8 cellular contexts compared by ENCODE assay signal in the genomic region with DNA sequence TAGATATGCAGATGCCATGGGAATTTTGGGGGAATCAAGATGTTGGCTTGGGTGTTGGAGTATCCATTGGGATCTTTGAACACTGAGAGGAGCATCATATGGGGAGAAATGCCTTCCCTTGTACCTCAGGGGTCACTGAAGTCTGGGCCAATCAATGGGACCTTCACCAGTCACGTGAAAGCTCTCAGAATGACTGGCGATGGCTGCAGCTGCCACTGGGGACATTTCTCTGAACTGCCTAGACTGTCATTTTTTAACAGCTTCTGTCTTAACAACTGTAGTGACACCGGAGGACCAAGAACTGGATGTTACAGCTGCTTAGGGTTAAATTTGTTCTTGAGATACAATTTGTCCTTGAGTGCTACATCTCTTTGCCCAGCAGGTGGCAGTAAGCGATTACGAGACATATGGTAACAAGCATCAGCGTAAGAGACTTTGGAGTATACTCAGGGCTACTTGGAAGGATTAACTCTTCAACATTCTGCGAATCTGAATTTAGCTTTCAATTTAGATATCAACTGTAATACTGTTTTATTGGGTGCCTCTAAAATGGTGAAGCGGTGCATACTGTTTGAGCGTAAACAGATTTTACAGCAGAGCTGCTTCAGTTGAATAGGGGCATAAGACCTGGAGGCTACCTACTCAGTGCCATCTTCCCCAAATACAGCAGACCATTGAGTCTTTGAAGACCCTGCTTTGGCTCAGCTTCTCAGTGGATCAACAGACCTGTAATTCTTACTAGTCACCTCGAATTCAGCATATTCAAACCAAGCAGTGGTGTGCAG. TPM values are rescaled to one million over a fixed set of nuclear protein-coding genes. Genes with fewer than 3 reads are reported as not detected.
DNase-seq lines count a peak whose midpoint lies in the region; FAIRE-seq and TF ChIP-seq lines count a peak whose summit lies in the region.

No MANE protein-coding gene starts in this region.

- no peak overlapping the region for H2AFZ ChIP-seq in keratinocyte (ENCODE audit: control insufficient read depth, low read length)

- H3K27me3 ChIP-seq in bronchial epithelial cell (ENCODE audit: control insufficient read depth, insufficient read depth, low read length) (no peaks in the 10 kb centered on the region), keratinocyte (ENCODE audit: control insufficient read depth, extremely low read depth, insufficient read depth, low read length) (peaks cover 3% of the 10 kb centered on the region)

- CTCF ChIA-PET in HEK293 (lab: Yijun Ruan, JAX), result interaction anchor here (0.6 to 9.9 kb wide), 93 partner anchors 9 to 1977 kb away, joined by 3 to 188 read pairs (median 4); partner anchors contain the start of gene MED23

- H3K4me3 ChIP-seq in HEK293 (ENCODE audit: low read depth, low read length) (no peak overlapping the region), bronchial epithelial cell (ENCODE audit: low read depth, low read length) (no peak overlapping the region), keratinocyte (ENCODE audit: control insufficient read depth in 2 of 3, extremely low read depth in 1 of 3, insufficient read depth in 2 of 3, low read depth in 1 of 3, low read length in 3 of 3) (no peak overlapping the region)

- H3K79me2 ChIP-seq in keratinocyte (ENCODE audit: control insufficient read depth, insufficient read depth, low read length), result no peaks in the 10 kb centered on the region

- H3K36me3 ChIP-seq in HEK293 (ENCODE audit: control insufficient read depth in 2 of 2, insufficient read depth in 1 of 2, low read length in 2 of 2) (no peaks in the 10 kb centered on the region), bronchial epithelial cell (ENCODE audit: control insufficient read depth, insufficient read depth, low read length) (no peaks in the 10 kb centered on the region), keratinocyte (ENCODE audit: control insufficient read depth in 2 of 2, extremely low read depth in 1 of 2, insufficient read depth in 2 of 2, low read length in 2 of 2) (no peaks in the 10 kb centered on the region)

- H4K20me1 ChIP-seq in keratinocyte (ENCODE audit: control insufficient read depth, extremely low read depth, insufficient read depth, low read length), result no peaks in the 10 kb centered on the region

- H3K4me2 ChIP-seq in keratinocyte (ENCODE audit: control insufficient read depth, extremely low read depth, insufficient read depth, low read depth, low read length), result no peak overlapping the region

- DNase-seq in SIG-M5 treated with dmso at 0.1 percent for 504 hours (lab: John Stamatoyannopoulos, UW; ENCODE audit: unreplicated experiment) (peak; percentile 58), SIG-M5 (lab: John Stamatoyannopoulos, UW) (no peak), NAMALWA (ENCODE audit: low spot score) (peak; percentile 90), T1000 (lab: John Stamatoyannopoulos, UW) (peak; percentile 3), bronchial epithelial cell (ENCODE audit: low read depth) (peak; percentile 75), keratinocyte (ENCODE audit: low read depth, low spot score) (peak; percentile 55)
- peak; percentile 58 to 60 for DNase-seq in stimulated activated CD4-positive, alpha-beta T cell treated with anti-CD3 and anti-CD28 coated beads, Interleukin-2, amount 100 ng/mL, for 24 hours

- H3K4me1 ChIP-seq in HEK293 (ENCODE audit: control insufficient read depth, insufficient read depth, low read length) (no peaks in the 10 kb centered on the region), keratinocyte (ENCODE audit: control insufficient read depth, extremely low read depth, insufficient read depth, low read length) (peaks cover 3% of the 10 kb centered on the region)

- TF ChIP-seq CTCF in HEK293 (tag by site-specific recombination; IDR thresholded peaks at IDR 0.05), result peak; percentile 72
- peak; percentile 69 for TF ChIP-seq CTCF in bronchial epithelial cell (IDR thresholded peaks at IDR 0.05; ENCODE audit: insufficient read depth, low read length, severe bottlenecking)
- TF ChIP-seq CTCF in keratinocyte (optimal IDR thresholded peaks at IDR 0.05 in 1 of 3, IDR thresholded peaks at IDR 0.05 in 1 of 3, conservative IDR thresholded peaks at IDR 0.05 in 1 of 3; ENCODE audit: extremely low read depth in 1 of 3, insufficient read depth in 2 of 3, low read length in 3 of 3), result peak; percentile 66 to 90 (median 66)

- H3K27ac ChIP-seq in HEK293 (ENCODE audit: extremely low read depth, low read depth, low read length) (no peak overlapping the region), keratinocyte (ENCODE audit: control insufficient read depth, insufficient read depth, low read length) (no peak overlapping the region)

- no peaks in the 10 kb centered on the region for H3K9me3 ChIP-seq in HEK293 (ENCODE audit: control insufficient read depth, insufficient read depth, low read depth, low read length)
- H3K9me3 ChIP-seq in keratinocyte (ENCODE audit: control insufficient read depth, low read depth, low read length), result no peaks in the 10 kb centered on the region

- H3K9me1 ChIP-seq in keratinocyte (ENCODE audit: control insufficient read depth, extremely low read depth, insufficient read depth, low read length), result no peaks in the 10 kb centered on the region

- POLR2A ChIA-PET in HEK293 (lab: Yijun Ruan, JAX), result no interaction called here

- no peak overlapping the region for H3K9ac ChIP-seq in keratinocyte (ENCODE audit: control insufficient read depth, extremely low read depth, insufficient read depth, low read length)

- FAIRE-seq in bronchial epithelial cell (lab: Jason Lieb, UNC) (no peak), keratinocyte (lab: Jason Lieb, UNC) (peak; percentile 93)

- dilution Hi-C loops in keratinocyte (cut with MboI; ENCODE audit: extremely low pct_ligation_motif_present, low sequenced_read_pairs), result no loop called here

TF ChIP-seq in HEK293, 187 proteins besides CTCF, POLR2A, EP300 and RAD21:
- TF ChIP-seq ZNF660 (tag by site-specific recombination; IDR thresholded peaks at IDR 0.05) (0 out of 2 replicates have a peak, but pooled peaks have one; percentile 50), ZNF350 (tag by site-specific recombination; IDR thresholded peaks at IDR 0.05) (0 out of 2 replicates have a peak, but pooled peaks have one; percentile 18), ZNF654 (tag by site-specific recombination; IDR thresholded peaks at IDR 0.05; ENCODE audit: low read depth) (peak; percentile 96), YY2 (tag by site-specific recombination; IDR thresholded peaks at IDR 0.05) (no peak), ZNF776 (tag by site-specific recombination; IDR thresholded peaks at IDR 0.05; ENCODE audit: borderline replicate concordance) (no peak), OSR2 (tag by site-specific recombination; IDR thresholded peaks at IDR 0.05) (no peak)

RNA-seq across cellular contexts. Expression of gene CCN2, which starts 36.0 kb away (rescaled TPM):
- 1.3 and 2.6 TPM in 2 replicates for total RNA-seq in bronchial epithelial cell
- 41.4 to 108 TPM (median 78.2 TPM) in 3 replicates for polyA plus RNA-seq in keratinocyte
- polyA plus RNA-seq in keratinocyte (2011; ENCODE audit: low read depth), result 18.2 TPM
- polyA plus RNA-seq in keratinocyte (2011; cell fraction: cytosol; rRNA removed), result 34.1 and 43.9 TPM in 2 replicates
- 221 and 225 TPM in 2 replicates for polyA plus RNA-seq in keratinocyte (2011; cell fraction: nucleus; rRNA removed)
- 27.5 and 97.8 TPM in 2 replicates for polyA plus RNA-seq in keratinocyte (2012; ENCODE audit: low replicate concordance)
- polyA minus RNA-seq in keratinocyte, result 14.0 to 65.9 TPM (median 31.1 TPM) in 3 replicates
- polyA minus RNA-seq in keratinocyte (2011; cell fraction: cytosol; rRNA and poly(A)+ RNA removed), result 33.4 TPM
- 72.1 and 113 TPM in 2 replicates for polyA minus RNA-seq in keratinocyte (2011; cell fraction: nucleus; rRNA and poly(A)+ RNA removed)
